In the genomic region with DNA sequence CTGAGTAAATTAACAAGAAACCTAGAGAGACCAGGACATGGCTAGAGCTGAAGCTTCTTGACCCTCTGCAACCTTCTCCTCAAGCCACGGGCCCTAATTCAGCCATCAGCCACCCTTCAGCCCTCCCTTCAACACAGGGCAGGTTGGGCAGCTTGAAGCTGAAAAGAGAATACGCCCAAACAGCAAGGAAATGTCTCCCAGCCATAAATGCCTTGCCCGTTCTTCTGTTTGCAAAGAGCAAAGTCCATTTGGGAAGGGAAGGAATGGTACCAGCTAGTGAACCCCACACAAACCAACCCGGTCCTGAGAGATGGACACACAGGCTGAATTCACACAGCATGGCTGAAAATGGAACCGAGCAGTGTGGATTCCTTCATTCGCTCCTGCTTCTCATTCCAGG, we compare ENCODE assay signal across 1 cellular context.
A peak's percentile ranks its signal among the peaks of the same experiment; 100 is the strongest.
TF ChIP-seq lines count a peak whose summit lies in the region.

No MANE protein-coding gene starts in this region.

TF ChIP-seq in HepG2, 621 proteins besides CTCF, POLR2A, EP300 and RAD21 (continued from another document):
- TF ChIP-seq, protein P1, sequence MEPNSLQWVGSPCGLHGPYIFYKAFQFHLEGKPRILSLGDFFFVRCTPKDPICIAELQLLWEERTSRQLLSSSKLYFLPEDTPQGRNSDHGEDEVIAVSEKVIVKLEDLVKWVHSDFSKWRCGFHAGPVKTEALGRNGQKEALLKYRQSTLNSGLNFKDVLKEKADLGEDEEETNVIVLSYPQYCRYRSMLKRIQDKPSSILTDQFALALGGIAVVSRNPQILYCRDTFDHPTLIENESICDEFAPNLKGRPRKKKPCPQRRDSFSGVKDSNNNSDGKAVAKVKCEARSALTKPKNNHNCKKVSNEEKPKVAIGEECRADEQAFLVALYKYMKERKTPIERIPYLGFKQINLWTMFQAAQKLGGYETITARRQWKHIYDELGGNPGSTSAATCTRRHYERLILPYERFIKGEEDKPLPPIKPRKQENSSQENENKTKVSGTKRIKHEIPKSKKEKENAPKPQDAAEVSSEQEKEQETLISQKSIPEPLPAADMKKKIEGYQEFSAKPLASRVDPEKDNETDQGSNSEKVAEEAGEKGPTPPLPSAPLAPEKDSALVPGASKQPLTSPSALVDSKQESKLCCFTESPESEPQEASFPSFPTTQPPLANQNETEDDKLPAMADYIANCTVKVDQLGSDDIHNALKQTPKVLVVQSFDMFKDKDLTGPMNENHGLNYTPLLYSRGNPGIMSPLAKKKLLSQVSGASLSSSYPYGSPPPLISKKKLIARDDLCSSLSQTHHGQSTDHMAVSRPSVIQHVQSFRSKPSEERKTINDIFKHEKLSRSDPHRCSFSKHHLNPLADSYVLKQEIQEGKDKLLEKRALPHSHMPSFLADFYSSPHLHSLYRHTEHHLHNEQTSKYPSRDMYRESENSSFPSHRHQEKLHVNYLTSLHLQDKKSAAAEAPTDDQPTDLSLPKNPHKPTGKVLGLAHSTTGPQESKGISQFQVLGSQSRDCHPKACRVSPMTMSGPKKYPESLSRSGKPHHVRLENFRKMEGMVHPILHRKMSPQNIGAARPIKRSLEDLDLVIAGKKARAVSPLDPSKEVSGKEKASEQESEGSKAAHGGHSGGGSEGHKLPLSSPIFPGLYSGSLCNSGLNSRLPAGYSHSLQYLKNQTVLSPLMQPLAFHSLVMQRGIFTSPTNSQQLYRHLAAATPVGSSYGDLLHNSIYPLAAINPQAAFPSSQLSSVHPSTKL (CRISPR knock-in tag; IDR thresholded peaks at IDR 0.05): 0 out of 2 replicates have a peak, but pooled peaks have one; percentile 27
- TF ChIP-seq ZNF263 (CRISPR knock-in tag; IDR thresholded peaks at IDR 0.05) (no peak), ZNF343 (CRISPR knock-in tag; IDR thresholded peaks at IDR 0.05) (no peak), SIN3A (IDR thresholded peaks at IDR 0.05; ENCODE audit: borderline replicate concordance, low read depth, low read length) (no peak), NKX3-1 (CRISPR knock-in tag; IDR thresholded peaks at IDR 0.05) (no peak), HNF4G (IDR thresholded peaks at IDR 0.05; ENCODE audit: borderline replicate concordance, low read depth, low read length) (peak; percentile 35; the same call in 1 of the 2 replicates), HNF4G (CRISPR knock-in tag; IDR thresholded peaks at IDR 0.05; ENCODE audit: borderline replicate concordance, low read depth) (no peak), FOXA3 (CRISPR knock-in tag; IDR thresholded peaks at IDR 0.05) (no peak), LCORL (IDR thresholded peaks at IDR 0.05) (no peak), LCORL (CRISPR knock-in tag; IDR thresholded peaks at IDR 0.05) (no peak), JUN (CRISPR knock-in tag; IDR thresholded peaks at IDR 0.05) (no peak), SOX6 (IDR thresholded peaks at IDR 0.05) (no peak), SOX6 (CRISPR knock-in tag; IDR thresholded peaks at IDR 0.05) (peak; percentile 32), HHEX (CRISPR knock-in tag; IDR thresholded peaks at IDR 0.05) (no peak), TSC22D2 (CRISPR knock-in tag; IDR thresholded peaks at IDR 0.05; ENCODE audit: borderline replicate concordance) (no peak), RXRA (CRISPR knock-in tag; IDR thresholded peaks at IDR 0.05) (no peak), ZNF224 (CRISPR knock-in tag; IDR thresholded peaks at IDR 0.05) (no peak), HMG20A (CRISPR knock-in tag; IDR thresholded peaks at IDR 0.05; ENCODE audit: borderline replicate concordance) (no peak), TCF7 (IDR thresholded peaks at IDR 0.05; ENCODE audit: low read depth) (no peak), GATAD2A (CRISPR knock-in tag; IDR thresholded peaks at IDR 0.05) (peak; percentile 24; the same call in 1 of the 2 replicates)
- TF ChIP-seq, protein P2, sequence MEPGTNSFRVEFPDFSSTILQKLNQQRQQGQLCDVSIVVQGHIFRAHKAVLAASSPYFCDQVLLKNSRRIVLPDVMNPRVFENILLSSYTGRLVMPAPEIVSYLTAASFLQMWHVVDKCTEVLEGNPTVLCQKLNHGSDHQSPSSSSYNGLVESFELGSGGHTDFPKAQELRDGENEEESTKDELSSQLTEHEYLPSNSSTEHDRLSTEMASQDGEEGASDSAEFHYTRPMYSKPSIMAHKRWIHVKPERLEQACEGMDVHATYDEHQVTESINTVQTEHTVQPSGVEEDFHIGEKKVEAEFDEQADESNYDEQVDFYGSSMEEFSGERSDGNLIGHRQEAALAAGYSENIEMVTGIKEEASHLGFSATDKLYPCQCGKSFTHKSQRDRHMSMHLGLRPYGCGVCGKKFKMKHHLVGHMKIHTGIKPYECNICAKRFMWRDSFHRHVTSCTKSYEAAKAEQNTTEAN (CRISPR knock-in tag; conservative IDR thresholded peaks at IDR 0.05): no peak
- TF ChIP-seq, protein P3, sequence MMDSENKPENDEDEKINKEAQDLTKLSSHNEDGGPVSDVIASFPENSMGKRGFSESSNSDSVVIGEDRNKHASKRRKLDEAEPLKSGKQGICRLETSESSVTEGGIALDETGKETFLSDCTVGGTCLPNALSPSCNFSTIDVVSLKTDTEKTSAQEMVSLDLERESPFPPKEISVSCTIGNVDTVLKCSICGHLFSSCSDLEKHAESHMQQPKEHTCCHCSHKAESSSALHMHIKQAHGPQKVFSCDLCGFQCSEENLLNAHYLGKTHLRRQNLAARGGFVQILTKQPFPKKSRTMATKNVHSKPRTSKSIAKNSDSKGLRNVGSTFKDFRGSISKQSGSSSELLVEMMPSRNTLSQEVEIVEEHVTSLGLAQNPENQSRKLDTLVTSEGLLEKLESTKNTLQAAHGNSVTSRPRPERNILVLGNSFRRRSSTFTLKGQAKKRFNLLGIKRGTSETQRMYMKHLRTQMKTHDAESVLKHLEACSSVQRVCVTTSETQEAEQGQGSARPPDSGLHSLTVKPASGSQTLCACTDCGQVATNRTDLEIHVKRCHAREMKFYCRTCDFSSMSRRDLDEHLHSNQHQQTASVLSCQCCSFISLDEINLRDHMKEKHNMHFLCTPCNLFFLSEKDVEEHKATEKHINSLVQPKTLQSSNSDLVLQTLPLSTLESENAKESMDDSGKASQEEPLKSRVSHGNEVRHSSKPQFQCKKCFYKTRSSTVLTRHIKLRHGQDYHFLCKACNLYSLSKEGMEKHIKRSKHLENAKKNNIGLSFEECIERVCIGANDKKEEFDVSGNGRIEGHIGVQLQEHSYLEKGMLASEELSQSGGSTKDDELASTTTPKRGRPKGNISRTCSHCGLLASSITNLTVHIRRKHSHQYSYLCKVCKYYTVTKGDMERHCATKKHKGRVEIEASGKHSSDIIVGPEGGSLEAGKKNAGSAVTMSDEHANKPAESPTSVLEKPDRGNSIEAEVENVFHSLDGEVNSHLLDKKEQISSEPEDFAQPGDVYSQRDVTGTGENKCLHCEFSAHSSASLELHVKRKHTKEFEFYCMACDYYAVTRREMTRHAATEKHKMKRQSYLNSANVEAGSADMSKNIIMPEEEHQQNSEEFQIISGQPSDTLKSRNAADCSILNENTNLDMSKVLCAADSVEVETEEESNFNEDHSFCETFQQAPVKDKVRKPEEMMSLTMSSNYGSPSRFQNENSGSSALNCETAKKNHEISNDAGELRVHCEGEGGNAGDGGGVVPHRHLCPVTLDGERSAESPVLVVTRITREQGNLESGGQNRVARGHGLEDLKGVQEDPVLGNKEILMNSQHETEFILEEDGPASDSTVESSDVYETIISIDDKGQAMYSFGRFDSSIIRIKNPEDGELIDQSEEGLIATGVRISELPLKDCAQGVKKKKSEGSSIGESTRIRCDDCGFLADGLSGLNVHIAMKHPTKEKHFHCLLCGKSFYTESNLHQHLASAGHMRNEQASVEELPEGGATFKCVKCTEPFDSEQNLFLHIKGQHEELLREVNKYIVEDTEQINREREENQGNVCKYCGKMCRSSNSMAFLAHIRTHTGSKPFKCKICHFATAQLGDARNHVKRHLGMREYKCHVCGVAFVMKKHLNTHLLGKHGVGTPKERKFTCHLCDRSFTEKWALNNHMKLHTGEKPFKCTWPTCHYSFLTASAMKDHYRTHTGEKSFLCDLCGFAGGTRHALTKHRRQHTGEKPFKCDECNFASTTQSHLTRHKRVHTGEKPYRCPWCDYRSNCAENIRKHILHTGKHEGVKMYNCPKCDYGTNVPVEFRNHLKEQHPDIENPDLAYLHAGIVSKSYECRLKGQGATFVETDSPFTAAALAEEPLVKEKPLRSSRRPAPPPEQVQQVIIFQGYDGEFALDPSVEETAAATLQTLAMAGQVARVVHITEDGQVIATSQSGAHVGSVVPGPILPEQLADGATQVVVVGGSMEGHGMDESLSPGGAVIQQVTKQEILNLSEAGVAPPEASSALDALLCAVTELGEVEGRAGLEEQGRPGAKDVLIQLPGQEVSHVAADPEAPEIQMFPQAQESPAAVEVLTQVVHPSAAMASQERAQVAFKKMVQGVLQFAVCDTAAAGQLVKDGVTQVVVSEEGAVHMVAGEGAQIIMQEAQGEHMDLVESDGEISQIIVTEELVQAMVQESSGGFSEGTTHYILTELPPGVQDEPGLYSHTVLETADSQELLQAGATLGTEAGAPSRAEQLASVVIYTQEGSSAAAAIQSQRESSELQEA (CRISPR knock-in tag; IDR thresholded peaks at IDR 0.05; ENCODE audit: not compliant biosample characterization): no peak
- TF ChIP-seq, protein P4, sequence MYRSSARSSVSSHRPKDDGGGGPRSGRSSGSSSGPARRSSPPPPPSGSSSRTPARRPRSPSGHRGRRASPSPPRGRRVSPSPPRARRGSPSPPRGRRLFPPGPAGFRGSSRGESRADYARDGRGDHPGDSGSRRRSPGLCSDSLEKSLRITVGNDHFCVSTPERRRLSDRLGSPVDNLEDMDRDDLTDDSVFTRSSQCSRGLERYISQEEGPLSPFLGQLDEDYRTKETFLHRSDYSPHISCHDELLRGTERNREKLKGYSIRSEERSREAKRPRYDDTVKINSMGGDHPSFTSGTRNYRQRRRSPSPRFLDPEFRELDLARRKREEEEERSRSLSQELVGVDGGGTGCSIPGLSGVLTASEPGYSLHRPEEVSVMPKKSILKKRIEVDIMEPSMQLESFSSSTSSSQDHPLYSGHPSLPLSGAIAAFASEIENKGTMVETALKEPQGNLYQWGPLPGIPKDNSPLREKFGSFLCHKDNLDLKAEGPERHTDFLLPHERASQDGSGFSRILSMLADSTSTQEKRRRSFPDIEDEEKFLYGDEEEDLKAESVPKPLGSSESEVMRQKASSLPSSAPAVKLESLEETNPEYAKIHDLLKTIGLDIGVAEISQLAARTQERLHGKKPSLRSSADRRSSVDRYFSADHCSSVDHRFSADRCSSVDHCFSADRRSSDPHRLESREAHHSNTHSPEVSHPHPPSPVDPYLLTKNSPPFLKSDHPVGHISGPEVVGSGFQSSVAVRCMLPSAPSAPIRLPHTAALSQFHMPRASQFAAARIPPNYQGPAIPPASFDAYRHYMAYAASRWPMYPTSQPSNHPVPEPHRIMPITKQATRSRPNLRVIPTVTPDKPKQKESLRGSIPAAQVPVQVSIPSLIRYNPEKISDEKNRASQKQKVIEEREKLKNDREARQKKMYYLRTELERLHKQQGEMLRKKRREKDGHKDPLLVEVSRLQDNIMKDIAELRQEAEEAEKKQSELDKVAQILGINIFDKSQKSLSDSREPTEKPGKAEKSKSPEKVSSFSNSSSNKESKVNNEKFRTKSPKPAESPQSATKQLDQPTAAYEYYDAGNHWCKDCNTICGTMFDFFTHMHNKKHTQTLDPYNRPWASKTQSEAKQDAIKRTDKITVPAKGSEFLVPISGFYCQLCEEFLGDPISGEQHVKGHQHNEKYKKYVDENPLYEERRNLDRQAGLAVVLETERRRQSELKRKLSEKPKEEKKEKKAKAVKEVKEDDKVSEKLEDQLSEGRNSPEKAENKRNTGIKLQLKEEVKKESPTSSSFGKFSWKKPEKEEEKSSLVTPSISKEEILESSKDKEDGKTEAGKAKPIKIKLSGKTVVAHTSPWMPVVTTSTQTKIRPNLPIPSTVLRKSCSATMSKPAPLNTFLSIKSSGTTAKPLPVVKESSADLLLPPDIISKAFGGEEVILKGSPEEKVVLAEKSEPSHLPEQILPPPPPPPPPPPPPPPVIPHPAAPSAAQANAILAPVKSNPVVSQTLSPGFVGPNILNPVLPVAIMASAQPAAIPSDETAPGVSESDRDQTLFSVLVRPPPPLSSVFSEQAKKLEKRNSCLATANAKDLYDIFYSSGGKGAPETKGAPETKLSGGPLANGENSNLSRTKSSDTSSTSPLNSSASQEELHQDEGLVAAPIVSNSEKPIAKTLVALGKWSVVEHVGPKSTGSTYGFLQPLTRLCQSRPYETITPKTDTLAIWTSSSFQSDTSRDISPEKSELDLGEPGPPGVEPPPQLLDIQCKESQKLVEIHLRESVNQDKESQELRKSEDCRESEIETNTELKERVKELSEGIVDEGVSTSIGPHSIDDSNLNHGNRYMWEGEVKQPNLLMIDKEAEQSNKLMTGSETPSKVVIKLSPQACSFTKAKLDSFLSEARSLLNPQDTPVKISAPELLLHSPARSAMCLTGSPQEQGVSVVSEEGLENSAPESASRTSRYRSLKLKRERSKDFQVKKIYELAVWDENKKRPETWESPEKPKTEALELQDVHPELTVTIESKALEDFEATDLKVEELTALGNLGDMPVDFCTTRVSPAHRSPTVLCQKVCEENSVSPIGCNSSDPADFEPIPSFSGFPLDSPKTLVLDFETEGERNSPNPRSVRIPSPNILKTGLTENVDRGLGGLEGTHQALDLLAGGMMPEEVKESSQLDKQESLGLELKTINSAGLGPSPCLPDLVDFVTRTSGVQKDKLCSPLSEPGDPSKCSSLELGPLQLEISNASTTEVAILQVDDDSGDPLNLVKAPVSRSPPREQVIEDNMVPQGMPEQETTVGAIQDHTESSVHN (CRISPR knock-in tag; IDR thresholded peaks at IDR 0.05): no peak
- TF ChIP-seq, protein P5, sequence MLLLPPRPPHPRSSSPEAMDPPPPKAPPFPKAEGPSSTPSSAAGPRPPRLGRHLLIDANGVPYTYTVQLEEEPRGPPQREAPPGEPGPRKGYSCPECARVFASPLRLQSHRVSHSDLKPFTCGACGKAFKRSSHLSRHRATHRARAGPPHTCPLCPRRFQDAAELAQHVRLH (CRISPR knock-in tag; IDR thresholded peaks at IDR 0.05; ENCODE audit: borderline replicate concordance, low read depth): no peak
